In genomic region chr14:102903248-102903888, GRCh38 we compare ENCODE assay signal across 2 cellular contexts.
TF ChIP-seq lines count a peak whose summit lies in the region.

No MANE protein-coding gene starts in this region.

TF ChIP-seq in SK-N-SH, 30 proteins besides CTCF, POLR2A, EP300 and RAD21 (continued from another document):
- TF ChIP-seq, protein P1, sequence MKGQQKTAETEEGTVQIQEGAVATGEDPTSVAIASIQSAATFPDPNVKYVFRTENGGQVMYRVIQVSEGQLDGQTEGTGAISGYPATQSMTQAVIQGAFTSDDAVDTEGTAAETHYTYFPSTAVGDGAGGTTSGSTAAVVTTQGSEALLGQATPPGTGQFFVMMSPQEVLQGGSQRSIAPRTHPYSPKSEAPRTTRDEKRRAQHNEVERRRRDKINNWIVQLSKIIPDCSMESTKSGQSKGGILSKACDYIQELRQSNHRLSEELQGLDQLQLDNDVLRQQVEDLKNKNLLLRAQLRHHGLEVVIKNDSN (IDR thresholded peaks at IDR 0.05; ENCODE audit: borderline replicate concordance, low read depth) = no peak
- TF ChIP-seq GABPA (IDR thresholded peaks at IDR 0.05; ENCODE audit: low read depth) = no peak
- TF ChIP-seq, protein P2, sequence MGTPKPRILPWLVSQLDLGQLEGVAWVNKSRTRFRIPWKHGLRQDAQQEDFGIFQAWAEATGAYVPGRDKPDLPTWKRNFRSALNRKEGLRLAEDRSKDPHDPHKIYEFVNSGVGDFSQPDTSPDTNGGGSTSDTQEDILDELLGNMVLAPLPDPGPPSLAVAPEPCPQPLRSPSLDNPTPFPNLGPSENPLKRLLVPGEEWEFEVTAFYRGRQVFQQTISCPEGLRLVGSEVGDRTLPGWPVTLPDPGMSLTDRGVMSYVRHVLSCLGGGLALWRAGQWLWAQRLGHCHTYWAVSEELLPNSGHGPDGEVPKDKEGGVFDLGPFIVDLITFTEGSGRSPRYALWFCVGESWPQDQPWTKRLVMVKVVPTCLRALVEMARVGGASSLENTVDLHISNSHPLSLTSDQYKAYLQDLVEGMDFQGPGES (IDR thresholded peaks at IDR 0.05; ENCODE audit: low read depth, low read length) = no peak
- TF ChIP-seq NFIC (IDR thresholded peaks at IDR 0.05; ENCODE audit: borderline replicate concordance) = no peak
- TF ChIP-seq POLR2AphosphoS5 (IDR thresholded peaks at IDR 0.05; ENCODE audit: low read depth, low read length) = no peak
- TF ChIP-seq TEAD4 (IDR thresholded peaks at IDR 0.05; ENCODE audit: borderline replicate concordance, insufficient read depth) = no peak
- no peak for TF ChIP-seq MXI1 (IDR thresholded peaks at IDR 0.05; ENCODE audit: low read depth, low read length)
- no peak for TF ChIP-seq YY1 (IDR thresholded peaks at IDR 0.05; ENCODE audit: low read depth)
- TF ChIP-seq SIN3A (IDR thresholded peaks at IDR 0.05; ENCODE audit: borderline replicate concordance, low read depth, low read length) = no peak
- no peak for TF ChIP-seq RCOR1 (IDR thresholded peaks at IDR 0.05; ENCODE audit: low read length)
- TF ChIP-seq JUND (IDR thresholded peaks at IDR 0.05) = no peak
- no peak for TF ChIP-seq SMC3 (IDR thresholded peaks at IDR 0.05; ENCODE audit: low read depth, low read length)
- no peak for TF ChIP-seq RXRA (IDR thresholded peaks at IDR 0.05; ENCODE audit: borderline replicate concordance, low read depth)

TF ChIP-seq in SK-N-SH treated with all-trans-retinoic acid at 6 μM for 48 hours, 23 proteins besides CTCF, POLR2A, EP300 and RAD21 (continued from another document):
- no peak for TF ChIP-seq BACH2 (CRISPR knock-in tag; IDR thresholded peaks at IDR 0.05; ENCODE audit: borderline replicate concordance)
- TF ChIP-seq OSR1 (CRISPR knock-in tag; IDR thresholded peaks at IDR 0.05) = no peak
- no peak for TF ChIP-seq RARB (CRISPR knock-in tag; IDR thresholded peaks at IDR 0.05)
- TF ChIP-seq PATZ1 (CRISPR knock-in tag; IDR thresholded peaks at IDR 0.05; ENCODE audit: borderline replicate concordance) = no peak
TF ChIP-seq in SK-N-SH treated with all-trans-retinoic acid at 6 μM for 48 hours: peak in this region for 0.
